In genomic region chr10:58513189-58514101, GRCh38 we compare ENCODE assay signal across 8 cellular contexts. TPM values are rescaled to one million over a fixed set of nuclear protein-coding genes. Genes with fewer than 3 reads are reported as not detected.
A peak's percentile ranks its signal among the peaks of the same experiment; 100 is the strongest.
DNase-seq lines count a peak whose midpoint lies in the region; ATAC-seq, FAIRE-seq and TF ChIP-seq lines count a peak whose summit lies in the region.

No MANE protein-coding gene starts in this region.

- intact Hi-C loops in activated B cell treated with CpG ODN at 0.5 μM for 24 hours (cut with micrococcal nuclease) = no loop called here

- no peaks in the 10 kb centered on the region for H3K36me3 Mint-ChIP-seq in activated B cell treated with CpG ODN at 0.5 μM for 24 hours (ENCODE audit: low read depth)
- peaks cover 0 to 8% of the 10 kb centered on the region in 2 donors for H3K36me3 Mint-ChIP-seq in naive B cell

- peak; percentile 95 for DNase-seq in EL
- peak; percentile 17 for DNase-seq in HPDE6-E6E7 (ENCODE audit: extremely low spot score)
- no peak for DNase-seq in activated B cell treated with CpG ODN at 0.5 μM for 24 hours
- DNase-seq in fibroblast of villous mesenchyme (ENCODE audit: low read depth) = peak; percentile 90
- DNase-seq in naive B cell = no peak
- DNase-seq in GM19239 (ENCODE audit: insufficient read length, low spot score) = no peak
- no peak for DNase-seq in NCI-H526 treated with DMSO at 0.1 percent for 48 hours (lab: John Stamatoyannopoulos, UW)

- no peak for FAIRE-seq in GM19239 (lab: Jason Lieb, UNC)

- H3K27me3 Mint-ChIP-seq in activated B cell treated with CpG ODN at 0.5 μM for 24 hours (peaks cover 24% of the 10 kb centered on the region), naive B cell (peaks cover 30 to 39% (median 32%) of the 10 kb centered on the region in 3 donors)

- POLR2A ChIA-PET in activated B cell treated with CpG ODN at 0.5 μM for 24 hours (lab: Charles Lee) = no interaction called here

- CTCF ChIA-PET in activated B cell treated with CpG ODN at 0.5 μM for 24 hours (lab: Charles Lee) = no interaction called here

- H3K4me1 Mint-ChIP-seq in activated B cell treated with CpG ODN at 0.5 μM for 24 hours (peaks cover 11% of the 10 kb centered on the region), naive B cell (peaks cover 10 to 12% (median 11%) of the 10 kb centered on the region in 3 donors)

- no peak overlapping the region for H3K27ac Mint-ChIP-seq in activated B cell treated with CpG ODN at 0.5 μM for 24 hours
- no peak overlapping the region for H3K27ac Mint-ChIP-seq in naive B cell

- H3K4me3 Mint-ChIP-seq in activated B cell treated with CpG ODN at 0.5 μM for 24 hours (peak overlapping the region; percentile 67), naive B cell (peak overlapping the region; percentile 29 to 87 (median 74))

- TF ChIP-seq CTCF in activated B cell treated with CpG ODN at 0.5 μM for 24 hours (IDR thresholded peaks at IDR 0.05) = no peak
- no peak for TF ChIP-seq CTCF in fibroblast of villous mesenchyme (IDR thresholded peaks at IDR 0.05; ENCODE audit: insufficient read depth, low read depth, low read length)

- ATAC-seq in activated B cell treated with CpG ODN at 0.5 μM for 24 hours (ENCODE audit: low read depth) (no peak), naive B cell (ENCODE audit: low read depth in 2 of 2) (peak in 1 of 2 donors; percentile 21), GM18858 (IDR thresholded peaks at IDR 0.05; ENCODE audit: unreplicated experiment) (no peak)

- H3K9me3 Mint-ChIP-seq in activated B cell treated with CpG ODN at 0.5 μM for 24 hours = no peaks in the 10 kb centered on the region
- H3K9me3 Mint-ChIP-seq in naive B cell = no peaks in the 10 kb centered on the region

- peak overlapping the region; percentile 79 for H3K4me3 ChIP-seq in fibroblast of villous mesenchyme (ENCODE audit: low read depth, low read length)

RNA-seq across cellular contexts. Expression of gene BICC1, which starts 0.8 kb away (rescaled TPM):
- total RNA-seq in activated B cell treated with CpG ODN at 0.5 μM for 24 hours (not detected in 2 replicates), fibroblast of villous mesenchyme (39.3 and 47.7 TPM in 2 replicates)
- not detected for polyA plus RNA-seq in naive B cell (ENCODE audit: low read depth in 6 of 6)

Comparison
In these comparisons a context has a peak if more than half of its experiments do, and no peak if none do; other contexts are left out.
1. DNase-seq: peak in EL (single experiment), HPDE6-E6E7 (single experiment) and fibroblast of villous mesenchyme (single experiment); none in activated B cell treated with CpG ODN at 0.5 μM for 24 hours (single experiment), naive B cell (single experiment), GM19239 (single experiment) and NCI-H526 treated with DMSO at 0.1 percent for 48 hours (single experiment).
2. RNA of gene BICC1, which starts 0.8 kb away (total RNA-seq): 39.3 to 47.7 TPM in fibroblast of villous mesenchyme; not detected in activated B cell treated with CpG ODN at 0.5 μM for 24 hours; every median in the first group is over 10 times any median in the second.